11 cellular contexts compared by ENCODE assay signal in genomic region chr6:41976794-41977484, GRCh38. TPM values are rescaled to one million over a fixed set of nuclear protein-coding genes. Genes with fewer than 3 reads are reported as not detected.
DNase-seq lines count a peak whose midpoint lies in the region; ATAC-seq lines count a peak whose summit lies in the region.
"Had no signal": no experiment of that assay in that cellular context is flagged by ENCODE, and none has a peak within 500 bp of the region (broad histone marks: within the 10 kb centered on the region; RNA-seq: fewer than 3 reads in every experiment).

No MANE protein-coding gene starts in this region.

- POLR2A ChIA-PET in CD4-positive, alpha-beta memory T cell (lab: Charles Lee; ENCODE audit: partially characterized antibody) = interaction anchor here (0.7 kb wide), 1 partner anchor 30 kb away, joined by 3 read pairs; no protein-coding TSS in a partner anchor
- POLR2A ChIA-PET in naive thymus-derived CD8-positive, alpha-beta T cell (lab: Charles Lee) = interaction anchor here (0.6 to 1.1 kb wide), 5 partner anchors 20 to 62 kb away, joined by 3 to 4 read pairs (median 3); no protein-coding TSS in a partner anchor

- ATAC-seq in naive thymus-derived CD8-positive, alpha-beta T cell = no peak
- ATAC-seq: left lung had no signal

- no peak overlapping the region for H3K27ac ChIP-seq in CD4-positive, alpha-beta memory T cell (ENCODE audit: low read depth, low read length)

- intact Hi-C loops in CD4-positive, alpha-beta memory T cell (cut with micrococcal nuclease) = loop anchor here (5.0 kb wide), 1 partner anchor 40 kb away; no protein-coding TSS in a partner anchor

- peaks cover 26 to 39% of the 10 kb centered on the region in 2 donors for H3K36me3 Mint-ChIP-seq in CD4-positive, alpha-beta memory T cell
- peaks cover 17% of the 10 kb centered on the region for H3K36me3 Mint-ChIP-seq in activated naive CD8-positive, alpha-beta T cell treated with anti-CD3 and anti-CD28 coated beads for 36 hours
- H3K36me3 Mint-ChIP-seq in naive thymus-derived CD8-positive, alpha-beta T cell = peaks cover 0 to 65% (median 15%) of the 10 kb centered on the region in 3 donors

- H3K27me3 ChIP-seq in CD4-positive, alpha-beta memory T cell (ENCODE audit: insufficient read depth, low read length) = no peaks in the 10 kb centered on the region
- H3K27me3 ChIP-seq: left lung had no signal

- H3K9me3 Mint-ChIP-seq in CD4-positive, alpha-beta memory T cell = no peaks in the 10 kb centered on the region
- H3K9me3 Mint-ChIP-seq in activated naive CD8-positive, alpha-beta T cell treated with anti-CD3 and anti-CD28 coated beads for 36 hours = peaks cover 5% of the 10 kb centered on the region
- H3K9me3 Mint-ChIP-seq in naive thymus-derived CD8-positive, alpha-beta T cell = no peaks in the 10 kb centered on the region

- H3K4me3 ChIP-seq in CD4-positive, alpha-beta memory T cell (ENCODE audit: low read length in 2 of 2) = no peak overlapping the region
- H3K4me3 ChIP-seq: left lung had no signal

- no peaks in the 10 kb centered on the region for H3K36me3 ChIP-seq in CD4-positive, alpha-beta memory T cell (ENCODE audit: insufficient read depth, low read length)
- H3K36me3 ChIP-seq: left lung had no signal

- H3K4me1 ChIP-seq in CD4-positive, alpha-beta memory T cell (ENCODE audit: insufficient read depth, low read length) = peaks cover 79% of the 10 kb centered on the region
- H3K4me1 ChIP-seq: left lung had no signal

- H3K4me1 Mint-ChIP-seq in CD4-positive, alpha-beta memory T cell = peaks cover 38 to 80% (median 60%) of the 10 kb centered on the region in 4 donors
- H3K4me1 Mint-ChIP-seq in activated naive CD8-positive, alpha-beta T cell treated with anti-CD3 and anti-CD28 coated beads for 36 hours = peaks cover 68% of the 10 kb centered on the region
- peaks cover 21 to 88% (median 80%) of the 10 kb centered on the region in 4 donors for H3K4me1 Mint-ChIP-seq in naive thymus-derived CD8-positive, alpha-beta T cell

- no peaks in the 10 kb centered on the region for H3K9me3 ChIP-seq in CD4-positive, alpha-beta memory T cell (ENCODE audit: control insufficient read depth in 1 of 2, low read length in 2 of 2)
- H3K9me3 ChIP-seq: left lung had no signal

- no peak for DNase-seq in CD4-positive, alpha-beta memory T cell
- DNase-seq in HT1080 (ENCODE audit: low read depth) = peak; percentile 62
- peak; percentile 52 for DNase-seq in activated naive CD8-positive, alpha-beta T cell treated with anti-CD3 and anti-CD28 coated beads for 36 hours
- no peak for DNase-seq in naive thymus-derived CD8-positive, alpha-beta T cell
- no peak for DNase-seq in H4 (ENCODE audit: low spot score)
- no peak for DNase-seq in NCI-H2171 treated with DMSO at 0.1 percent for 48 hours (lab: John Stamatoyannopoulos, UW)
- no peak for DNase-seq in SKM-1 treated with dmso at 0.1 percent for 144 hours (lab: John Stamatoyannopoulos, UW; ENCODE audit: unreplicated experiment)
- DNase-seq in nucleus accumbens (lab: John Stamatoyannopoulos, UW) = no peak
- DNase-seq: cortex of kidney, left lung, MV-4-11 had no signal

- CTCF ChIA-PET in CD4-positive, alpha-beta memory T cell (lab: Charles Lee; ENCODE audit: partially characterized antibody) = interaction anchor here (0.6 kb wide), 1 partner anchor 133 kb away, joined by 3 read pairs; no protein-coding TSS in a partner anchor

- no peaks in the 10 kb centered on the region for H3K27me3 Mint-ChIP-seq in CD4-positive, alpha-beta memory T cell
- no peaks in the 10 kb centered on the region for H3K27me3 Mint-ChIP-seq in activated naive CD8-positive, alpha-beta T cell treated with anti-CD3 and anti-CD28 coated beads for 36 hours
- no peaks in the 10 kb centered on the region for H3K27me3 Mint-ChIP-seq in naive thymus-derived CD8-positive, alpha-beta T cell

- H3K27ac Mint-ChIP-seq in CD4-positive, alpha-beta memory T cell = peak overlapping the region; percentile 47 to 79 (median 72)
- peak overlapping the region; percentile 87 for H3K27ac Mint-ChIP-seq in activated naive CD8-positive, alpha-beta T cell treated with anti-CD3 and anti-CD28 coated beads for 36 hours
- H3K27ac Mint-ChIP-seq in naive thymus-derived CD8-positive, alpha-beta T cell = peak overlapping the region; percentile 72 to 95 (median 88)

- H3K4me3 Mint-ChIP-seq in CD4-positive, alpha-beta memory T cell = peak overlapping the region in 4 of 8 donors; percentile 21 to 48 (median 40)
- H3K4me3 Mint-ChIP-seq in activated naive CD8-positive, alpha-beta T cell treated with anti-CD3 and anti-CD28 coated beads for 36 hours = peak overlapping the region; percentile 72
- peak overlapping the region in 9 of 10 donors; percentile 11 to 63 (median 43) for H3K4me3 Mint-ChIP-seq in naive thymus-derived CD8-positive, alpha-beta T cell

RNA-seq across cellular contexts. Expression of gene CCND3, which starts 35.3 kb away (rescaled TPM):
- 100 to 1,000 TPM; 223 to 242 TPM for total RNA-seq in CD4-positive, alpha-beta memory T cell
- 100 to 1,000 TPM; 532 to 555 TPM for polyA plus RNA-seq in CD4-positive, alpha-beta memory T cell
- 44.5 and 53.6 TPM in 2 replicates for total RNA-seq in HT1080 (2014; rRNA removed; shearing (Covaris generic))
- polyA plus RNA-seq in HT1080 (2015; cell fraction: cytosol; rRNA removed) = 33.2 and 36.7 TPM in 2 replicates
- polyA plus RNA-seq in HT1080 (2015; cell fraction: nucleus; rRNA removed) = 18.3 and 21.7 TPM in 2 replicates
- total RNA-seq in activated naive CD8-positive, alpha-beta T cell treated with anti-CD3 and anti-CD28 coated beads for 36 hours = 100 to 1,000 TPM; 396 to 403 TPM
- total RNA-seq in naive thymus-derived CD8-positive, alpha-beta T cell = 100 to 1,000 TPM; 282 to 291 TPM
- 100 to 1,000 TPM; 519 to 765 (median 628) TPM for polyA plus RNA-seq in naive thymus-derived CD8-positive, alpha-beta T cell
- total RNA-seq in H4 (2014; rRNA removed; shearing (Covaris generic)) = 50.0 and 51.3 TPM in 2 replicates

RNA-seq across cellular contexts. Expression of gene BYSL, which starts 55.6 kb away (rescaled TPM):
- total RNA-seq in CD4-positive, alpha-beta memory T cell = 1 to 10 TPM; 7.1 to 9.2 TPM
- polyA plus RNA-seq in CD4-positive, alpha-beta memory T cell = 1 to 10 TPM; 3.1 to 5.2 TPM
- total RNA-seq in HT1080 (2014; rRNA removed; shearing (Covaris generic)) = 38.4 and 60.0 TPM in 2 replicates
- polyA plus RNA-seq in HT1080 (2015; cell fraction: cytosol; rRNA removed) = 29.8 and 30.1 TPM in 2 replicates
- 32.1 and 41.2 TPM in 2 replicates for polyA plus RNA-seq in HT1080 (2015; cell fraction: nucleus; rRNA removed)
- total RNA-seq in activated naive CD8-positive, alpha-beta T cell treated with anti-CD3 and anti-CD28 coated beads for 36 hours = 10 to 100 TPM; 75.7 to 79.1 TPM
- total RNA-seq in naive thymus-derived CD8-positive, alpha-beta T cell = 1 to 10 TPM; 5.3 to 7.6 TPM
- polyA plus RNA-seq in naive thymus-derived CD8-positive, alpha-beta T cell = 1 to 10 TPM; 3.5 to 7.5 (median 4.9) TPM
- 25.0 and 27.8 TPM in 2 replicates for total RNA-seq in H4 (2014; rRNA removed; shearing (Covaris generic))

RNA-seq across cellular contexts. Expression of gene MED20, which starts 56.0 kb away (rescaled TPM):
- total RNA-seq in CD4-positive, alpha-beta memory T cell = 10 to 100 TPM; 10.0 to 11.5 TPM
- 1 to 10 TPM; 3.5 to 6.3 TPM for polyA plus RNA-seq in CD4-positive, alpha-beta memory T cell
- 23.7 and 24.2 TPM in 2 replicates for total RNA-seq in HT1080 (2014; rRNA removed; shearing (Covaris generic))
- 27.8 and 29.9 TPM in 2 replicates for polyA plus RNA-seq in HT1080 (2015; cell fraction: cytosol; rRNA removed)
- 38.5 and 39.8 TPM in 2 replicates for polyA plus RNA-seq in HT1080 (2015; cell fraction: nucleus; rRNA removed)
- total RNA-seq in activated naive CD8-positive, alpha-beta T cell treated with anti-CD3 and anti-CD28 coated beads for 36 hours = 10 to 100 TPM; 19.8 to 22.3 TPM
- total RNA-seq in naive thymus-derived CD8-positive, alpha-beta T cell = 10 to 100 TPM in 1 of 2 experiments, 1 to 10 TPM in 1; 8.8 to 12.5 TPM
- 1 to 10 TPM; 2.8 to 5.1 (median 4.3) TPM for polyA plus RNA-seq in naive thymus-derived CD8-positive, alpha-beta T cell
- total RNA-seq in H4 (2014; rRNA removed; shearing (Covaris generic)) = 49.4 and 51.8 TPM in 2 replicates

Comparison
In these comparisons a context has a peak if more than half of its experiments do, and no peak if none do; other contexts are left out.
1. DNase-seq: peak in HT1080 (single experiment) and activated naive CD8-positive, alpha-beta T cell treated with anti-CD3 and anti-CD28 coated beads for 36 hours (single experiment); none in CD4-positive, alpha-beta memory T cell (0 of 5), naive thymus-derived CD8-positive, alpha-beta T cell (0 of 10), H4 (single experiment), NCI-H2171 treated with DMSO at 0.1 percent for 48 hours (single experiment), SKM-1 treated with dmso at 0.1 percent for 144 hours (single experiment) and nucleus accumbens (0 of 56).
2. Peak in every context shown above with its lines, with median percentiles within 50 percentile points of each other: H3K27ac Mint-ChIP-seq.